Comparison of ENCODE assay signal across 18 cellular contexts in genomic region chrX:153792368-153792767, GRCh38. TPM values are rescaled to one million over a fixed set of nuclear protein-coding genes. Genes with fewer than 3 reads are reported as not detected.
DNase-seq lines count a peak whose midpoint lies in the region; ATAC-seq and TF ChIP-seq lines count a peak whose summit lies in the region.
"Had no signal": no experiment of that assay in that cellular context is flagged by ENCODE, and none has a peak within 500 bp of the region (broad histone marks: within the 10 kb centered on the region; RNA-seq: fewer than 3 reads in every experiment).

No MANE protein-coding gene starts in this region.

- no peak for ATAC-seq in activated CD4-positive, alpha-beta T cell treated with anti-CD3 and anti-CD28 coated beads for 36 hours
- ATAC-seq in DND-41 (ENCODE audit: insufficient read depth, low read depth) = no peak
- ATAC-seq in activated CD8-positive, alpha-beta T cell treated with anti-CD3 and anti-CD28 coated beads for 36 hours = no peak
- ATAC-seq in foreskin keratinocyte = no peak
- ATAC-seq in HG03175 (IDR thresholded peaks at IDR 0.05; ENCODE audit: unreplicated experiment) = no peak
- ATAC-seq: activated CD4-positive, CD25-positive, alpha-beta regulatory T cell treated with anti-CD3 and anti-CD28 coated beads, Interleukin-2, amount 50 U/mL, for 24 hours; activated T-cell treated with anti-CD3 and anti-CD28 coated beads, Interleukin-2, amount 50 U/mL, for 72 hours; left lobe of liver had no signal

- no peak for TF ChIP-seq CTCF in DND-41 (IDR thresholded peaks at IDR 0.05; ENCODE audit: borderline replicate concordance, extremely low read depth, low read length, poor library complexity, severe bottlenecking)
- TF ChIP-seq CTCF in activated CD8-positive, alpha-beta T cell treated with anti-CD3 and anti-CD28 coated beads for 36 hours (IDR thresholded peaks at IDR 0.05) = no peak
- no peak for TF ChIP-seq CTCF in foreskin keratinocyte (conservative IDR thresholded peaks at IDR 0.05)

- peak overlapping the region; percentile 93 for H3K4me3 Mint-ChIP-seq in activated CD4-positive, alpha-beta T cell treated with anti-CD3 and anti-CD28 coated beads for 36 hours
- H3K4me3 Mint-ChIP-seq in activated CD8-positive, alpha-beta T cell treated with anti-CD3 and anti-CD28 coated beads for 36 hours = peak overlapping the region; percentile 79

- H4K20me1 ChIP-seq in DND-41 (ENCODE audit: insufficient read depth, low read length) = peaks cover 35% of the 10 kb centered on the region

- no peak for DNase-seq in activated CD4-positive, alpha-beta T cell treated with anti-CD3 and anti-CD28 coated beads for 36 hours
- DNase-seq in activated CD4-positive, alpha-beta T cell treated with anti-CD3 and anti-CD28 coated beads, Interleukin-2, amount 50 U/mL, for 4 hours = no peak
- DNase-seq in DND-41 = no peak
- no peak for DNase-seq in activated CD8-positive, alpha-beta T cell treated with anti-CD3 and anti-CD28 coated beads for 36 hours
- no peak for DNase-seq in foreskin keratinocyte
- no peak for DNase-seq in superior temporal gyrus (ENCODE audit: extremely low spot score)
- DNase-seq: activated T-cell treated with anti-CD3 and anti-CD28 coated beads, Interleukin-2, amount 50 U/mL, for 72 hours; dermis blood vessel endothelial cell; esophagus squamous epithelium; NCI-H2081; NCI-H526; testis had no signal

- H3K27ac Mint-ChIP-seq in activated CD4-positive, alpha-beta T cell treated with anti-CD3 and anti-CD28 coated beads for 36 hours = no peak overlapping the region
- H3K27ac Mint-ChIP-seq in activated CD8-positive, alpha-beta T cell treated with anti-CD3 and anti-CD28 coated beads for 36 hours = no peak overlapping the region

- no peaks in the 10 kb centered on the region for H3K27me3 Mint-ChIP-seq in activated CD4-positive, alpha-beta T cell treated with anti-CD3 and anti-CD28 coated beads for 36 hours
- no peaks in the 10 kb centered on the region for H3K27me3 Mint-ChIP-seq in activated CD8-positive, alpha-beta T cell treated with anti-CD3 and anti-CD28 coated beads for 36 hours

- peaks cover 21% of the 10 kb centered on the region for H3K4me1 Mint-ChIP-seq in activated CD4-positive, alpha-beta T cell treated with anti-CD3 and anti-CD28 coated beads for 36 hours
- peaks cover 20% of the 10 kb centered on the region for H3K4me1 Mint-ChIP-seq in activated CD8-positive, alpha-beta T cell treated with anti-CD3 and anti-CD28 coated beads for 36 hours (ENCODE audit: low read depth)

- H3K4me2 ChIP-seq in DND-41 (ENCODE audit: insufficient read depth, low read length) = peak overlapping the region; percentile 82

- H3K36me3 ChIP-seq in DND-41 (ENCODE audit: insufficient read depth, low read length) (peaks cover 67% of the 10 kb centered on the region), muscle layer of duodenum (ENCODE audit: control insufficient read depth in 1 of 2, insufficient read depth in 2 of 2, low read length in 2 of 2) (peaks cover 0 to 17% of the 10 kb centered on the region in 2 donors)

- peaks cover 17% of the 10 kb centered on the region for H3K36me3 Mint-ChIP-seq in activated CD4-positive, alpha-beta T cell treated with anti-CD3 and anti-CD28 coated beads for 36 hours (ENCODE audit: low read depth)
- H3K36me3 Mint-ChIP-seq in activated CD8-positive, alpha-beta T cell treated with anti-CD3 and anti-CD28 coated beads for 36 hours (ENCODE audit: low read depth) = peaks cover 21% of the 10 kb centered on the region

- no peaks in the 10 kb centered on the region for H3K9me3 Mint-ChIP-seq in activated CD4-positive, alpha-beta T cell treated with anti-CD3 and anti-CD28 coated beads for 36 hours (ENCODE audit: low read depth)
- H3K9me3 Mint-ChIP-seq in activated CD8-positive, alpha-beta T cell treated with anti-CD3 and anti-CD28 coated beads for 36 hours = no peaks in the 10 kb centered on the region
- H3K9me3 Mint-ChIP-seq: activated T-cell treated with anti-CD3 and anti-CD28 coated beads, Interleukin-2, amount 50 U/mL, for 72 hours had no signal

- intact Hi-C loops in activated CD4-positive, alpha-beta T cell treated with anti-CD3 and anti-CD28 coated beads for 36 hours (cut with DNase I, micrococcal nuclease) = loop anchor here in 1 of 2 experiments (5.0 kb wide), 1 partner anchor 135 kb away; the partner anchor contains the start of gene ARHGAP4
- intact Hi-C loops in activated CD8-positive, alpha-beta T cell treated with anti-CD3 and anti-CD28 coated beads for 36 hours (cut with micrococcal nuclease) = no loop called here

- H3K4me1 ChIP-seq in DND-41 (ENCODE audit: insufficient read depth, low read length) (peaks cover 39% of the 10 kb centered on the region), muscle layer of duodenum (ENCODE audit: control insufficient read depth in 1 of 2, insufficient read depth in 2 of 2, low read length in 2 of 2) (peaks cover 0 to 26% of the 10 kb centered on the region in 2 donors), foreskin keratinocyte (no peaks in the 10 kb centered on the region)
- H3K4me1 ChIP-seq: testis had no signal

- H2AFZ ChIP-seq in DND-41 (ENCODE audit: low read depth, low read length) = no peak overlapping the region

- POLR2A ChIA-PET in activated CD4-positive, alpha-beta T cell treated with anti-CD3 and anti-CD28 coated beads for 36 hours (lab: Charles Lee) = no interaction called here
- POLR2A ChIA-PET in activated CD8-positive, alpha-beta T cell treated with anti-CD3 and anti-CD28 coated beads for 36 hours (lab: Charles Lee) = interaction anchor here (1.8 kb wide), 1 partner anchor 24 kb away, joined by 6 read pairs; no protein-coding TSS in a partner anchor

- H3K27ac ChIP-seq in DND-41 (ENCODE audit: low read length) (no peak overlapping the region; the same call in 1 of the 2 replicates), muscle layer of duodenum (ENCODE audit: low read length) (no peak overlapping the region), foreskin keratinocyte (no peak overlapping the region)
- H3K27ac ChIP-seq: testis had no signal

- CTCF ChIA-PET in activated CD4-positive, alpha-beta T cell treated with anti-CD3 and anti-CD28 coated beads for 36 hours (lab: Charles Lee) = interaction anchor here (1.4 kb wide), 1 partner anchor 14 kb away, joined by 5 read pairs; no protein-coding TSS in a partner anchor
- CTCF ChIA-PET in activated CD8-positive, alpha-beta T cell treated with anti-CD3 and anti-CD28 coated beads for 36 hours (lab: Charles Lee) = interaction anchor here (0.9 kb wide), 1 partner anchor 176 kb away, joined by 3 read pairs; no protein-coding TSS in a partner anchor

- H3K9me3 ChIP-seq in DND-41 (ENCODE audit: insufficient read depth, low read length, severe bottlenecking) = no peaks in the 10 kb centered on the region
- no peaks in the 10 kb centered on the region for H3K9me3 ChIP-seq in muscle layer of duodenum (ENCODE audit: control insufficient read depth in 1 of 2, low read length in 2 of 2)
- H3K9me3 ChIP-seq: ascending aorta, esophagus squamous epithelium, testis had no signal

- peak overlapping the region in 1 of 2 experiments; percentile 97; a peak in 2 of 4 replicates for H3K4me3 ChIP-seq in DND-41 (ENCODE audit: low read depth in 1 of 2, low read length in 2 of 2)
- peak overlapping the region; percentile 75 to 76 for H3K4me3 ChIP-seq in muscle layer of duodenum (ENCODE audit: low read depth in 1 of 2, low read length in 2 of 2)
- H3K4me3 ChIP-seq: testis had no signal

- H3K27me3 ChIP-seq in DND-41 (ENCODE audit: insufficient read depth, low read length, poor library complexity) (no peaks in the 10 kb centered on the region), muscle layer of duodenum (ENCODE audit: low read depth, low read length) (no peaks in the 10 kb centered on the region), foreskin keratinocyte (no peaks in the 10 kb centered on the region)
- H3K27me3 ChIP-seq: ascending aorta, esophagus squamous epithelium, testis had no signal

- peak overlapping the region; percentile 79; the same call in 1 of the 2 replicates for H3K9ac ChIP-seq in DND-41 (ENCODE audit: low read depth, low read length)

- peaks cover 64% of the 10 kb centered on the region for H3K79me2 ChIP-seq in DND-41 (ENCODE audit: insufficient read depth, low read length)

RNA-seq across cellular contexts. Expression of gene IDH3G, which starts 1.8 kb away (rescaled TPM):
- 10 to 100 TPM; 48.8 to 62.4 TPM for total RNA-seq in activated CD4-positive, alpha-beta T cell treated with anti-CD3 and anti-CD28 coated beads for 36 hours
- 10 to 100 TPM; 54.3 to 56.9 TPM for total RNA-seq in activated CD8-positive, alpha-beta T cell treated with anti-CD3 and anti-CD28 coated beads for 36 hours
- total RNA-seq in foreskin keratinocyte = 42.9 and 47.4 TPM in 2 replicates
- 57.0 and 61.4 TPM in 2 replicates for polyA plus RNA-seq in foreskin keratinocyte

RNA-seq across cellular contexts. Expression of gene SSR4, which starts 2.1 kb away (rescaled TPM):
- total RNA-seq in activated CD4-positive, alpha-beta T cell treated with anti-CD3 and anti-CD28 coated beads for 36 hours = 100 to 1,000 TPM; 124 to 146 TPM
- 100 to 1,000 TPM; 152 to 153 TPM for total RNA-seq in activated CD8-positive, alpha-beta T cell treated with anti-CD3 and anti-CD28 coated beads for 36 hours
- total RNA-seq in foreskin keratinocyte = 242 and 269 TPM in 2 replicates
- 386 and 429 TPM in 2 replicates for polyA plus RNA-seq in foreskin keratinocyte

RNA-seq across cellular contexts. Expression of gene SRPK3, which starts 11.5 kb away (rescaled TPM):
- not detected for total RNA-seq in activated CD4-positive, alpha-beta T cell treated with anti-CD3 and anti-CD28 coated beads for 36 hours
- under 1 TPM in 1 of 2 experiments, not detected in 1; 0.09 TPM for total RNA-seq in activated CD8-positive, alpha-beta T cell treated with anti-CD3 and anti-CD28 coated beads for 36 hours
- total RNA-seq in foreskin keratinocyte = 0.03 and 0.04 TPM in 2 replicates
- polyA plus RNA-seq in foreskin keratinocyte = 0.10 and 0.15 TPM in 2 replicates
- total RNA-seq: activated T-cell treated with anti-CD3 and anti-CD28 coated beads, Interleukin-2, amount 50 U/mL, for 72 hours; left lobe of liver; T-helper 1 cell treated with Interleukin-12 subunit alpha and Interleukin-12 subunit beta and Interleukin-4 antibody, amounts not matched to agents 30 ng/mL and 1 ng/mL, for 36 hours had no signal

RNA-seq across cellular contexts. Expression of gene PLXNB3, which starts 28.3 kb away (rescaled TPM):
- total RNA-seq in activated CD4-positive, alpha-beta T cell treated with anti-CD3 and anti-CD28 coated beads for 36 hours = 1 to 10 TPM; 1.6 to 2.4 TPM
- total RNA-seq in activated CD8-positive, alpha-beta T cell treated with anti-CD3 and anti-CD28 coated beads for 36 hours = 1 to 10 TPM; 7.7 to 8.2 TPM
- total RNA-seq in foreskin keratinocyte = 5.3 and 5.4 TPM in 2 replicates
- polyA plus RNA-seq in foreskin keratinocyte = 6.1 and 8.3 TPM in 2 replicates

RNA-seq across cellular contexts. Expression of gene PDZD4, which starts 38.0 kb away (rescaled TPM):
- total RNA-seq in activated CD4-positive, alpha-beta T cell treated with anti-CD3 and anti-CD28 coated beads for 36 hours = 1 to 10 TPM; 2.4 to 4.3 TPM
- total RNA-seq in activated CD8-positive, alpha-beta T cell treated with anti-CD3 and anti-CD28 coated beads for 36 hours = 1 to 10 TPM; 1.4 to 2.6 TPM
- 0.04 and 0.07 TPM in 2 replicates for total RNA-seq in foreskin keratinocyte
- polyA plus RNA-seq in foreskin keratinocyte = 0.03 and 0.07 TPM in 2 replicates
